Comparison of ENCODE assay signal across 12 cellular contexts in genomic region chr4:17168571-17168970, GRCh38.
DNase-seq lines count a peak whose midpoint lies in the region; ATAC-seq, FAIRE-seq and TF ChIP-seq lines count a peak whose summit lies in the region.
"Had no signal": no experiment of that assay in that cellular context is flagged by ENCODE, and none has a peak within 500 bp of the region (broad histone marks: within the 10 kb centered on the region; RNA-seq: fewer than 3 reads in every experiment).

No MANE protein-coding gene starts in this region.

- in situ Hi-C loops in HepG2 (cut with HindIII; ENCODE audit: extremely low pct_ligation_motif_present, low pct_unique_long_range_greater_than_20kb) = no loop called here

- H3K4me3 ChIP-seq in NT2/D1 (ENCODE audit: insufficient read length, low read depth) = no peak overlapping the region
- no peak overlapping the region for H3K4me3 ChIP-seq in endothelial cell of umbilical vein (replicated peaks in 1 of 3; ENCODE audit: insufficient read depth in 1 of 3, low read depth in 1 of 3, low read length in 3 of 3)
- no peak overlapping the region for H3K4me3 ChIP-seq in neuronal stem cell (ENCODE audit: low read length in 2 of 2)
- no peak overlapping the region for H3K4me3 ChIP-seq in Peyer's patch
- no peak overlapping the region for H3K4me3 ChIP-seq in HepG2 (replicated peaks in 1 of 3; ENCODE audit: insufficient read depth in 1 of 3, low read depth in 2 of 3, low read length in 3 of 3)
- H3K4me3 ChIP-seq: upper lobe of right lung had no signal

- no peak for TF ChIP-seq POLR2A in endothelial cell of umbilical vein (IDR thresholded peaks at IDR 0.05; ENCODE audit: low read depth, low read length)
- TF ChIP-seq POLR2A in Peyer's patch (IDR thresholded peaks at IDR 0.05) = no peak
- no peak for TF ChIP-seq POLR2A in HepG2 (IDR thresholded peaks at IDR 0.05; ENCODE audit: insufficient read depth in 1 of 2, low read depth in 2 of 2, low read length in 2 of 2)

- H3K23ac ChIP-seq in neuronal stem cell (ENCODE audit: low read depth, low read length, poor library complexity) = no peak overlapping the region

- no peak overlapping the region for H3K4ac ChIP-seq in neuronal stem cell (ENCODE audit: low read length)

- no peak overlapping the region for H3K18ac ChIP-seq in neuronal stem cell (ENCODE audit: low read length)

- CTCF ChIA-PET in endothelial cell of umbilical vein (lab: Charles Lee) = interaction anchor here (0.6 to 1.4 kb wide), 4 partner anchors 24 to 725 kb away, joined by 3 read pairs; no protein-coding TSS in a partner anchor
- CTCF ChIA-PET in HepG2 (lab: Yijun Ruan, JAX; ENCODE audit: low intra/inter-chr PET ratio, low total read pairs) = no interaction called here

- H3K36me3 ChIP-seq in NT2/D1 (ENCODE audit: insufficient read depth, insufficient read length, low read length) (no peaks in the 10 kb centered on the region), endothelial cell of umbilical vein (ENCODE audit: control insufficient read depth in 2 of 2, extremely low read depth in 1 of 2, insufficient read depth in 2 of 2, low read length in 2 of 2) (no peaks in the 10 kb centered on the region), neuronal stem cell (replicated peaks in 1 of 2; ENCODE audit: control insufficient read depth in 2 of 2, insufficient read depth in 2 of 2, low read length in 2 of 2) (no peaks in the 10 kb centered on the region), Peyer's patch (no peaks in the 10 kb centered on the region), HepG2 (replicated peaks in 1 of 2; ENCODE audit: control insufficient read depth in 1 of 2, insufficient read depth in 2 of 2, low read length in 2 of 2) (no peaks in the 10 kb centered on the region)
- H3K36me3 ChIP-seq: upper lobe of right lung had no signal

- H3K14ac ChIP-seq in neuronal stem cell (ENCODE audit: low read length) = no peak overlapping the region

- no peaks in the 10 kb centered on the region for H3K79me1 ChIP-seq in neuronal stem cell (ENCODE audit: low read depth, low read length)

- H3K9me3 ChIP-seq in NT2/D1 (ENCODE audit: insufficient read depth, low read length) (no peaks in the 10 kb centered on the region), endothelial cell of umbilical vein (replicated peaks; ENCODE audit: control insufficient read depth, insufficient read depth, low read length) (no peaks in the 10 kb centered on the region), neuronal stem cell (replicated peaks in 1 of 2; ENCODE audit: control insufficient read depth in 2 of 2, insufficient read depth in 1 of 2, low read depth in 1 of 2, low read length in 2 of 2) (peaks cover 0 to 2% of the 10 kb centered on the region in 2 donors), Peyer's patch (no peaks in the 10 kb centered on the region), HepG2 (ENCODE audit: low read length) (no peaks in the 10 kb centered on the region)
- H3K9me3 ChIP-seq: upper lobe of right lung had no signal

- DNase-seq in COR-L47 (lab: John Stamatoyannopoulos, UW) (peak; percentile 4), NT2/D1 (ENCODE audit: low read depth, low spot score) (peak; percentile 46), endothelial cell of umbilical vein (ENCODE audit: low read depth, low spot score) (peak; percentile 84), neuronal stem cell (ENCODE audit: low spot score) (no peak), Peyer's patch (no peak), HepG2 (ENCODE audit: low spot score) (no peak)
- no peak for DNase-seq in activated CD4-positive, alpha-beta T cell treated with anti-CD3 and anti-CD28 coated beads, Interleukin-2, amount 50 U/mL, for 48 hours
- DNase-seq: activated gamma-delta T cell, DND-41, erythroblast, upper lobe of right lung had no signal

- WGBS in neuronal stem cell (ENCODE audit: extremely low coverage in 2 of 2, insufficient read length in 2 of 2, insufficient replicate concordance in 1 of 2), 2 donors = no CpG with 5 or more reads among the region's 1 CpG
- WGBS in HepG2 (ENCODE audit: low lambda C conversion rate) = 0% methylated on average over 1 of the region's 1 CpG

- intact Hi-C loops in endothelial cell of umbilical vein (cut with micrococcal nuclease) (no loop called here), HepG2 (cut with micrococcal nuclease; ENCODE audit: unreplicated experiment) (no loop called here)

- H4K8ac ChIP-seq in neuronal stem cell (ENCODE audit: low read depth, low read length) = no peak overlapping the region

- no peak overlapping the region for H2AFZ ChIP-seq in endothelial cell of umbilical vein (ENCODE audit: low read depth, low read length)
- peak overlapping the region; percentile 39 for H2AFZ ChIP-seq in neuronal stem cell (ENCODE audit: low read length)
- no peak overlapping the region for H2AFZ ChIP-seq in HepG2 (ENCODE audit: low read length)

- no peak overlapping the region for H2BK5ac ChIP-seq in neuronal stem cell (ENCODE audit: low read length)

- H3K27ac ChIP-seq in endothelial cell of umbilical vein (ENCODE audit: insufficient read depth, low read depth, low read length) (no peak overlapping the region), neuronal stem cell (replicated peaks; ENCODE audit: low read length) (no peak overlapping the region), Peyer's patch (no peak overlapping the region), HepG2 (ENCODE audit: extremely low read length, insufficient read depth, low read length) (no peak overlapping the region)
- H3K27ac ChIP-seq: upper lobe of right lung had no signal

- H3K79me2 ChIP-seq in endothelial cell of umbilical vein (ENCODE audit: control insufficient read depth, insufficient read depth, low read length) (no peaks in the 10 kb centered on the region), HepG2 (ENCODE audit: insufficient read depth, low read length) (no peaks in the 10 kb centered on the region)

- H3K27me3 ChIP-seq in NT2/D1 (ENCODE audit: insufficient read depth, insufficient read length) (no peaks in the 10 kb centered on the region), endothelial cell of umbilical vein (ENCODE audit: control insufficient read depth in 2 of 2, insufficient read depth in 2 of 2, low read length in 2 of 2) (peaks cover 2 to 3% of the 10 kb centered on the region in 2 experiments), neuronal stem cell (ENCODE audit: control insufficient read depth in 3 of 3, insufficient read depth in 3 of 3, low read depth in 1 of 3, low read length in 3 of 3) (no peaks in the 10 kb centered on the region), Peyer's patch (no peaks in the 10 kb centered on the region), HepG2 (ENCODE audit: control insufficient read depth in 1 of 2, insufficient read depth in 2 of 2, low read length in 2 of 2) (no peaks in the 10 kb centered on the region)
- H3K27me3 ChIP-seq: upper lobe of right lung had no signal

- H4K20me1 ChIP-seq in endothelial cell of umbilical vein (replicated peaks; ENCODE audit: control insufficient read depth, extremely low read depth, insufficient read depth, low read length) = no peaks in the 10 kb centered on the region
- H4K20me1 ChIP-seq in HepG2 (ENCODE audit: insufficient read depth, low read length) = no peaks in the 10 kb centered on the region

- no peak overlapping the region for H4K91ac ChIP-seq in neuronal stem cell (ENCODE audit: low read depth, low read length, poor library complexity)

- H2BK12ac ChIP-seq in neuronal stem cell (ENCODE audit: low read length) = no peak overlapping the region

- ATAC-seq in HepG2 (no peak), HG03097 (IDR thresholded peaks at IDR 0.05; ENCODE audit: low FRiP score, unreplicated experiment) (no peak)
- ATAC-seq: upper lobe of right lung had no signal

- H3K9me1 ChIP-seq in endothelial cell of umbilical vein (replicated peaks; ENCODE audit: control insufficient read depth, extremely low read depth, insufficient read depth, low read length) = no peaks in the 10 kb centered on the region

- TF ChIP-seq EP300 in HepG2 (IDR thresholded peaks at IDR 0.05; ENCODE audit: low read depth in 2 of 2, low read length in 2 of 2) (no peak), HepG2 (CRISPR knock-in tag; IDR thresholded peaks at IDR 0.05; ENCODE audit: borderline replicate concordance) (no peak)

- no peak for TF ChIP-seq RAD21 in HepG2 (CRISPR knock-in tag; IDR thresholded peaks at IDR 0.05)

- BruUV-seq in endothelial cell of umbilical vein (replicated peaks; lab: Mats Ljungman, UMichigan) = no TSS peak
- no TSS peak for BruUV-seq in HepG2 (replicated peaks; lab: Mats Ljungman, UMichigan)

- dilution Hi-C loops in endothelial cell of umbilical vein (cut with MboI; ENCODE audit: extremely low pct_ligation_motif_present, low sequenced_read_pairs) = no loop called here

- H3K9ac ChIP-seq in NT2/D1 (ENCODE audit: insufficient read length, low read depth) (no peak overlapping the region), endothelial cell of umbilical vein (replicated peaks; ENCODE audit: extremely low read depth, insufficient read depth, low read length) (no peak overlapping the region), neuronal stem cell (ENCODE audit: low read depth, low read length, poor library complexity) (no peak overlapping the region), HepG2 (ENCODE audit: insufficient read depth, low read depth, low read length) (no peak overlapping the region)

- H2BK120ac ChIP-seq in neuronal stem cell (ENCODE audit: low read depth, low read length) = no peak overlapping the region

- POLR2A ChIA-PET in endothelial cell of umbilical vein (lab: Charles Lee) (no interaction called here), HepG2 (lab: Yijun Ruan, JAX) (no interaction called here)

- H3K4me2 ChIP-seq in endothelial cell of umbilical vein (ENCODE audit: insufficient read depth, low read length) = no peak overlapping the region
- no peak overlapping the region for H3K4me2 ChIP-seq in neuronal stem cell (ENCODE audit: insufficient read depth, low read length, poor library complexity, severe bottlenecking)
- no peak overlapping the region for H3K4me2 ChIP-seq in HepG2 (ENCODE audit: low read depth, low read length)

- FAIRE-seq in endothelial cell of umbilical vein (lab: Jason Lieb, UNC) (peak; percentile 42), HepG2 (lab: Jason Lieb, UNC) (no peak)

- no peak for TF ChIP-seq CTCF in endothelial cell of umbilical vein (IDR thresholded peaks at IDR 0.05; ENCODE audit: extremely low read depth in 1 of 2, insufficient read depth in 1 of 2, low read depth in 1 of 2, low read length in 2 of 2)
- no peak for TF ChIP-seq CTCF in Peyer's patch (IDR thresholded peaks at IDR 0.05)
- TF ChIP-seq CTCF in HepG2 (CRISPR knock-in tag; IDR thresholded peaks at IDR 0.05) = no peak

- H3K4me1 ChIP-seq in NT2/D1 (ENCODE audit: insufficient read depth, insufficient read length) (no peaks in the 10 kb centered on the region), endothelial cell of umbilical vein (ENCODE audit: control insufficient read depth, extremely low read depth, insufficient read depth, low read length) (peaks cover 7% of the 10 kb centered on the region), neuronal stem cell (ENCODE audit: control insufficient read depth in 2 of 2, insufficient read depth in 1 of 2, low read depth in 1 of 2, low read length in 2 of 2) (peaks cover 0 to 30% of the 10 kb centered on the region in 2 donors), Peyer's patch (no peaks in the 10 kb centered on the region), HepG2 (ENCODE audit: insufficient read depth, low read length) (no peaks in the 10 kb centered on the region)
- H3K4me1 ChIP-seq: upper lobe of right lung had no signal

- no peak overlapping the region for H2AK5ac ChIP-seq in neuronal stem cell (ENCODE audit: low read depth, low read length)

- H2BK15ac ChIP-seq in neuronal stem cell (ENCODE audit: low read length) = no peak overlapping the region

Comparison
In these comparisons a context has a peak if more than half of its experiments do, and no peak if none do; other contexts are left out.
1. DNase-seq: peak in COR-L47 (single experiment), NT2/D1 (single experiment) and endothelial cell of umbilical vein (single experiment); none in neuronal stem cell (single experiment), Peyer's patch (0 of 3), HepG2 (single experiment) and activated CD4-positive, alpha-beta T cell treated with anti-CD3 and anti-CD28 coated beads, Interleukin-2, amount 50 U/mL, for 48 hours (0 of 2).